5 cellular contexts compared by ENCODE assay signal in genomic region chr10:65054701-65055100, GRCh38.
DNase-seq lines count a peak whose midpoint lies in the region; ATAC-seq, FAIRE-seq and TF ChIP-seq lines count a peak whose summit lies in the region.
"Not testable (repeated sequence)": the region's sequence is repeated elsewhere in the genome, so short reads cannot be mapped to it uniquely, and the experiment has no call there.

No MANE protein-coding gene starts in this region.

- ATAC-seq in lower lobe of right lung (peak; percentile 70 to 75), upper lobe of right lung (peak; percentile 73)

- not testable (repeated sequence) for H3K27ac ChIP-seq in kidney (ENCODE audit: low read depth in 2 of 2, low read length in 2 of 2); lower lobe of right lung; upper lobe of right lung

- FAIRE-seq in kidney (lab: Jason Lieb, UNC), result not testable (repeated sequence)

- H3K27me3 Mint-ChIP-seq in nephron progenitor cell (ENCODE audit: low read depth, poor library complexity), result not testable (repeated sequence)

- intact Hi-C loops in kidney (cut with DNase I); lower lobe of right lung (cut with DNase I); upper lobe of right lung (cut with DNase I): not testable (repeated sequence)

- not testable (repeated sequence) for H3K4me3 Mint-ChIP-seq in nephron progenitor cell

- H3K36me3 Mint-ChIP-seq in nephron progenitor cell (ENCODE audit: low read depth), result not testable (repeated sequence)

- TF ChIP-seq CTCF in NB4 (IDR thresholded peaks at IDR 0.05; ENCODE audit: low read depth, low read length); kidney (IDR thresholded peaks at IDR 0.05; ENCODE audit: borderline replicate concordance, extremely low read depth, insufficient read depth); lower lobe of right lung (IDR thresholded peaks at IDR 0.05); nephron progenitor cell (IDR thresholded peaks at IDR 0.05); upper lobe of right lung (IDR thresholded peaks at IDR 0.05): not testable (repeated sequence)

- peak; percentile 12 for DNase-seq in NB4 (ENCODE audit: low read depth)
- DNase-seq in kidney, result peak; percentile 51
- DNase-seq in lower lobe of right lung, nephron progenitor cell, upper lobe of right lung: not testable (repeated sequence)

- H3K9me3 Mint-ChIP-seq in nephron progenitor cell, result peaks cover 34% of the 10 kb centered on the region

- not testable (repeated sequence) for H3K4me1 ChIP-seq in kidney (ENCODE audit: control insufficient read depth in 1 of 2, insufficient read depth in 1 of 2, low read depth in 1 of 2, low read length in 2 of 2); lower lobe of right lung; upper lobe of right lung

- H3K4me1 Mint-ChIP-seq in nephron progenitor cell, result not testable (repeated sequence)

- H3K27ac Mint-ChIP-seq in nephron progenitor cell, result peak overlapping the region; percentile 85

- H3K36me3 ChIP-seq in kidney (ENCODE audit: control insufficient read depth in 1 of 2, insufficient read depth in 2 of 2, low read length in 2 of 2); lower lobe of right lung; upper lobe of right lung: not testable (repeated sequence)

- not testable (repeated sequence) for H3K9me3 ChIP-seq in kidney (ENCODE audit: control insufficient read depth in 1 of 2, low read length in 2 of 2); lower lobe of right lung; upper lobe of right lung

- H3K27me3 ChIP-seq in lower lobe of right lung (ENCODE audit: low read depth); upper lobe of right lung: not testable (repeated sequence)

- not testable (repeated sequence) for H3K4me3 ChIP-seq in NB4 (ENCODE audit: low read depth, low read length); kidney (ENCODE audit: low read length in 2 of 2); lower lobe of right lung; upper lobe of right lung

- not testable (repeated sequence) for TF ChIP-seq POLR2A in NB4 (IDR thresholded peaks at IDR 0.05; ENCODE audit: extremely low read depth, insufficient read length)

- not testable (repeated sequence) for H3K9ac ChIP-seq in kidney (ENCODE audit: low read length in 2 of 2)
